ENCODE assay signal across 2 cellular contexts in the genomic region with DNA sequence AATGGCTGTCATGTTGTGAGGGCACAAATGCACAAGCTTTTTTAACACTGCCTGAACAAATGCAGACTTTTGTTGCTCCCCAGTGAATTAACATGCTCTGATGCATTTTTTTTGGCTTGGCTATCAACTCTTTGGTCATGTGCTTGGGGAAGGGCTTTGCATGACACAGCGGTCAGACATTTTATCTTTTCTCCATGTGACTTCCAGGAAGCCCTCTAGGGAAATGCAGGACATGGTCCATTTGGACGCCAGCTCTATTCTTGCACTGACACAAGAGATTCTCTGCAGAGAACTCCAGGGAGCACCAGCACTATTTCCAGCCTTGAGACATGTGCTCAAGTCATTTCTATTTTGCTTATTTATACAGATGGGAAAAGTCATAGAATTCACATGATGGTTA.
TF ChIP-seq lines count a peak whose summit lies in the region.

No MANE protein-coding gene starts in this region.

TF ChIP-seq in SK-N-SH, 30 proteins besides CTCF, POLR2A, EP300 and RAD21 (continued from another document):
- TF ChIP-seq, protein P1, sequence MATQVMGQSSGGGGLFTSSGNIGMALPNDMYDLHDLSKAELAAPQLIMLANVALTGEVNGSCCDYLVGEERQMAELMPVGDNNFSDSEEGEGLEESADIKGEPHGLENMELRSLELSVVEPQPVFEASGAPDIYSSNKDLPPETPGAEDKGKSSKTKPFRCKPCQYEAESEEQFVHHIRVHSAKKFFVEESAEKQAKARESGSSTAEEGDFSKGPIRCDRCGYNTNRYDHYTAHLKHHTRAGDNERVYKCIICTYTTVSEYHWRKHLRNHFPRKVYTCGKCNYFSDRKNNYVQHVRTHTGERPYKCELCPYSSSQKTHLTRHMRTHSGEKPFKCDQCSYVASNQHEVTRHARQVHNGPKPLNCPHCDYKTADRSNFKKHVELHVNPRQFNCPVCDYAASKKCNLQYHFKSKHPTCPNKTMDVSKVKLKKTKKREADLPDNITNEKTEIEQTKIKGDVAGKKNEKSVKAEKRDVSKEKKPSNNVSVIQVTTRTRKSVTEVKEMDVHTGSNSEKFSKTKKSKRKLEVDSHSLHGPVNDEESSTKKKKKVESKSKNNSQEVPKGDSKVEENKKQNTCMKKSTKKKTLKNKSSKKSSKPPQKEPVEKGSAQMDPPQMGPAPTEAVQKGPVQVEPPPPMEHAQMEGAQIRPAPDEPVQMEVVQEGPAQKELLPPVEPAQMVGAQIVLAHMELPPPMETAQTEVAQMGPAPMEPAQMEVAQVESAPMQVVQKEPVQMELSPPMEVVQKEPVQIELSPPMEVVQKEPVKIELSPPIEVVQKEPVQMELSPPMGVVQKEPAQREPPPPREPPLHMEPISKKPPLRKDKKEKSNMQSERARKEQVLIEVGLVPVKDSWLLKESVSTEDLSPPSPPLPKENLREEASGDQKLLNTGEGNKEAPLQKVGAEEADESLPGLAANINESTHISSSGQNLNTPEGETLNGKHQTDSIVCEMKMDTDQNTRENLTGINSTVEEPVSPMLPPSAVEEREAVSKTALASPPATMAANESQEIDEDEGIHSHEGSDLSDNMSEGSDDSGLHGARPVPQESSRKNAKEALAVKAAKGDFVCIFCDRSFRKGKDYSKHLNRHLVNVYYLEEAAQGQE (IDR thresholded peaks at IDR 0.05; ENCODE audit: low read depth, low read length): no peak
- TF ChIP-seq POLR2AphosphoS5 (IDR thresholded peaks at IDR 0.05; ENCODE audit: low read depth, low read length) (no peak), TAF1 (IDR thresholded peaks at IDR 0.05; ENCODE audit: borderline replicate concordance, low read depth, low read length) (no peak), GABPA (IDR thresholded peaks at IDR 0.05; ENCODE audit: low read depth) (no peak), FOXM1 (IDR thresholded peaks at IDR 0.05; ENCODE audit: low read depth) (no peak), ELF1 (IDR thresholded peaks at IDR 0.05) (no peak), FOXJ3 (CRISPR knock-in tag; IDR thresholded peaks at IDR 0.05) (no peak), MXI1 (IDR thresholded peaks at IDR 0.05; ENCODE audit: low read depth, low read length) (no peak), NRF1 (IDR thresholded peaks at IDR 0.05; ENCODE audit: low read depth, low read length) (no peak), YY1 (IDR thresholded peaks at IDR 0.05; ENCODE audit: low read depth) (no peak), RXRA (IDR thresholded peaks at IDR 0.05; ENCODE audit: borderline replicate concordance, low read depth) (no peak), CHD2 (IDR thresholded peaks at IDR 0.05; ENCODE audit: low read length, partially characterized antibody) (no peak), TEAD4 (IDR thresholded peaks at IDR 0.05; ENCODE audit: borderline replicate concordance, insufficient read depth) (no peak)
- TF ChIP-seq, protein P2, sequence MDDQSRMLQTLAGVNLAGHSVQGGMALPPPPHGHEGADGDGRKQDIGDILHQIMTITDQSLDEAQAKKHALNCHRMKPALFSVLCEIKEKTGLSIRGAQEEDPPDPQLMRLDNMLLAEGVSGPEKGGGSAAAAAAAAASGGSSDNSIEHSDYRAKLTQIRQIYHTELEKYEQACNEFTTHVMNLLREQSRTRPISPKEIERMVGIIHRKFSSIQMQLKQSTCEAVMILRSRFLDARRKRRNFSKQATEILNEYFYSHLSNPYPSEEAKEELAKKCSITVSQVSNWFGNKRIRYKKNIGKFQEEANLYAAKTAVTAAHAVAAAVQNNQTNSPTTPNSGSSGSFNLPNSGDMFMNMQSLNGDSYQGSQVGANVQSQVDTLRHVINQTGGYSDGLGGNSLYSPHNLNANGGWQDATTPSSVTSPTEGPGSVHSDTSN (IDR thresholded peaks at IDR 0.05): no peak
- TF ChIP-seq, protein P3, sequence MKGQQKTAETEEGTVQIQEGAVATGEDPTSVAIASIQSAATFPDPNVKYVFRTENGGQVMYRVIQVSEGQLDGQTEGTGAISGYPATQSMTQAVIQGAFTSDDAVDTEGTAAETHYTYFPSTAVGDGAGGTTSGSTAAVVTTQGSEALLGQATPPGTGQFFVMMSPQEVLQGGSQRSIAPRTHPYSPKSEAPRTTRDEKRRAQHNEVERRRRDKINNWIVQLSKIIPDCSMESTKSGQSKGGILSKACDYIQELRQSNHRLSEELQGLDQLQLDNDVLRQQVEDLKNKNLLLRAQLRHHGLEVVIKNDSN (IDR thresholded peaks at IDR 0.05; ENCODE audit: borderline replicate concordance, low read depth): no peak
- TF ChIP-seq, protein P4, sequence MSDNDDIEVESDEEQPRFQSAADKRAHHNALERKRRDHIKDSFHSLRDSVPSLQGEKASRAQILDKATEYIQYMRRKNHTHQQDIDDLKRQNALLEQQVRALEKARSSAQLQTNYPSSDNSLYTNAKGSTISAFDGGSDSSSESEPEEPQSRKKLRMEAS (IDR thresholded peaks at IDR 0.05; ENCODE audit: low read depth): no peak
- TF ChIP-seq, protein P5, sequence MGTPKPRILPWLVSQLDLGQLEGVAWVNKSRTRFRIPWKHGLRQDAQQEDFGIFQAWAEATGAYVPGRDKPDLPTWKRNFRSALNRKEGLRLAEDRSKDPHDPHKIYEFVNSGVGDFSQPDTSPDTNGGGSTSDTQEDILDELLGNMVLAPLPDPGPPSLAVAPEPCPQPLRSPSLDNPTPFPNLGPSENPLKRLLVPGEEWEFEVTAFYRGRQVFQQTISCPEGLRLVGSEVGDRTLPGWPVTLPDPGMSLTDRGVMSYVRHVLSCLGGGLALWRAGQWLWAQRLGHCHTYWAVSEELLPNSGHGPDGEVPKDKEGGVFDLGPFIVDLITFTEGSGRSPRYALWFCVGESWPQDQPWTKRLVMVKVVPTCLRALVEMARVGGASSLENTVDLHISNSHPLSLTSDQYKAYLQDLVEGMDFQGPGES (IDR thresholded peaks at IDR 0.05; ENCODE audit: low read depth, low read length): no peak

TF ChIP-seq in SK-N-SH treated with all-trans-retinoic acid at 6 μM for 48 hours, 23 proteins besides CTCF, POLR2A, EP300 and RAD21 (continued from another document):
- TF ChIP-seq, protein P6, sequence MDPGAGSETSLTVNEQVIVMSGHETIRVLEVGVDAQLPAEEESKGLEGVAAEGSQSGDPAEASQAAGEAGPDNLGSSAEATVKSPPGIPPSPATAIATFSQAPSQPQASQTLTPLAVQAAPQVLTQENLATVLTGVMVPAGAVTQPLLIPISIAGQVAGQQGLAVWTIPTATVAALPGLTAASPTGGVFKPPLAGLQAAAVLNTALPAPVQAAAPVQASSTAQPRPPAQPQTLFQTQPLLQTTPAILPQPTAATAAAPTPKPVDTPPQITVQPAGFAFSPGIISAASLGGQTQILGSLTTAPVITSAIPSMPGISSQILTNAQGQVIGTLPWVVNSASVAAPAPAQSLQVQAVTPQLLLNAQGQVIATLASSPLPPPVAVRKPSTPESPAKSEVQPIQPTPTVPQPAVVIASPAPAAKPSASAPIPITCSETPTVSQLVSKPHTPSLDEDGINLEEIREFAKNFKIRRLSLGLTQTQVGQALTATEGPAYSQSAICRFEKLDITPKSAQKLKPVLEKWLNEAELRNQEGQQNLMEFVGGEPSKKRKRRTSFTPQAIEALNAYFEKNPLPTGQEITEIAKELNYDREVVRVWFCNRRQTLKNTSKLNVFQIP (CRISPR knock-in tag; IDR thresholded peaks at IDR 0.05; ENCODE audit: borderline replicate concordance, low read depth): no peak
- TF ChIP-seq ZC3H10 (CRISPR knock-in tag; IDR thresholded peaks at IDR 0.05): no peak
